Comparison of ENCODE assay signal across 20 cellular contexts in the genomic region with DNA sequence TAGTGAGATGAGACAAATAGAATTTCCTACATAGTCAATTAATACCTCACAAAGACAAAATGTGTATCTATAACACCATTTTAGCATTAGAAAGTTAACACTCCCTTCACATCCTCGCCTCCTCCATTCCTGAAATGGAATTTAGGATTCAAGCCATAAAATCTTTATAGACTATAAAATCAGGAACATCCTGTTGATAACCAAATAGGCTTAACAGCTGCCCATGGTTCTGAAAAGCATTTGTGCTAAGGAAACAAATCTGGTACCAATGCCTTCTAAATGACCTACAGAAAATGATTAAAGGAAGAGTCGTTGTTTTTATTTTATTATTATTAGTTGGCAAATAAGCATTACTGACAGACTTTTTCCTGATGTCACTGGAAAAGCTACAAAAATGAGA.
"Had no signal": no experiment of that assay in that cellular context is flagged by ENCODE, and none has a peak within 500 bp of the region (broad histone marks: within the 10 kb centered on the region; RNA-seq: fewer than 3 reads in every experiment).

No MANE protein-coding gene starts in this region.

- H3K4me3 ChIP-seq: gastrocnemius medialis, left ventricle myocardium inferior, right atrium auricular region, suprapubic skin had no signal

- H3K27ac ChIP-seq: gastrocnemius medialis, left ventricle myocardium inferior, right atrium auricular region, suprapubic skin, WERI-Rb-1 had no signal

- DNase-seq: activated CD4-positive, alpha-beta T cell treated with anti-CD3 and anti-CD28 coated beads, Interleukin-2, amount 10 ng/mL, durations not matched to agents 7 days and 5 days; activated CD4-positive, CD25-positive, alpha-beta regulatory T cell treated with anti-CD3 and anti-CD28 coated beads, Interleukin-2, amount 50 U/mL, for 72 hours; activated CD8-positive, alpha-beta memory T cell treated with anti-CD3 and anti-CD28 coated beads, Interleukin-2, amount 10 ng/mL, durations not matched to agents 7 days and 5 days; activated CD8-positive, alpha-beta T cell treated with anti-CD3 and anti-CD28 coated beads for 36 hours; activated gamma-delta T cell treated with Interleukin-2 at 50 U/mL for 16 hours; anterior cingulate cortex; effector CD4-positive, alpha-beta T cell; gastrocnemius medialis; head of caudate nucleus; hypothalamus; left ventricle myocardium inferior; natural killer cell; stimulated activated CD4-positive, alpha-beta T cell treated with anti-CD3 and anti-CD28 coated beads, Interleukin-2, amount 100 ng/mL, for 24 hours; stimulated activated naive CD8-positive, alpha-beta T cell treated with anti-CD3 and anti-CD28 coated beads, Interleukin-15, amount 100 ng/mL, for 72 hours; trophoblast cell; WERI-Rb-1 had no signal

- ATAC-seq: activated CD8-positive, alpha-beta memory T cell treated with anti-CD3 and anti-CD28 coated beads, Interleukin-2, amount 10 ng/mL, durations not matched to agents 7 days and 5 days; activated CD8-positive, alpha-beta T cell treated with anti-CD3 and anti-CD28 coated beads for 36 hours; esophagus mucosa; gastrocnemius medialis; natural killer cell; stimulated activated effector memory CD8-positive, alpha-beta T cell treated with anti-CD3 and anti-CD28 coated beads, Interleukin-12 subunit alpha, Interleukin-12 subunit beta, amount 100 ng/mL, for 72 hours; stimulated activated naive CD8-positive, alpha-beta T cell treated with anti-CD3 and anti-CD28 coated beads, Interleukin-15, amount 100 ng/mL, for 72 hours had no signal

- H3K27me3 ChIP-seq: gastrocnemius medialis, right atrium auricular region, suprapubic skin had no signal

- H3K4me1 ChIP-seq: gastrocnemius medialis, right atrium auricular region had no signal

- H3K9me3 ChIP-seq: gastrocnemius medialis, left ventricle myocardium inferior, right atrium auricular region, suprapubic skin had no signal
